In the genomic region with DNA sequence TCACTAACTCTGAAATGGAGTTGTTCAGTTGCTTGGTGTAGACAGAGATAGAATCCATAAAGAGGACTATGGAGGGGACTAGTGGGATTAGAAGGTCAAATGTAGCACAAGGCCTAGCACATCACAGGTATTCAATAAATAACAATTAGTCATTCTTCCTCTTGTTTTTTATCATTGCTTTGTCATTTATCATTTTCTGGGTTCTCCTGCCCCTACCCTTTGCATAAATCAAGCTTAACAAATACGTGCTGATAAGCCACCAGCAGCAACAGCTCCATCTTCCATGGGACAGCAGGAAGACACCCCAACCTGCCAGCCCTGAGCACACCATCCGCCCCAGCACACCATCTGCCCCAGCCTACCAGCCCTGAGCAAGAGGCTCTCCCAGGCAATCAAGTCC, we compare ENCODE assay signal across 26 cellular contexts. TPM values are rescaled to one million over a fixed set of nuclear protein-coding genes. Genes with fewer than 3 reads are reported as not detected.
DNase-seq lines count a peak whose midpoint lies in the region; ATAC-seq and TF ChIP-seq lines count a peak whose summit lies in the region.
"Had no signal": no experiment of that assay in that cellular context is flagged by ENCODE, and none has a peak within 500 bp of the region (broad histone marks: within the 10 kb centered on the region; RNA-seq: fewer than 3 reads in every experiment).

No MANE protein-coding gene starts in this region.

- TF ChIP-seq CTCF in AG04450 (IDR thresholded peaks at IDR 0.05; ENCODE audit: low read depth, low read length) = no peak
- TF ChIP-seq CTCF in IMR-90 (conservative IDR thresholded peaks at IDR 0.05; ENCODE audit: low read depth, low read length) = no peak
- TF ChIP-seq CTCF in WERI-Rb-1 (IDR thresholded peaks at IDR 0.05; ENCODE audit: low read depth, low read length) = no peak
- TF ChIP-seq CTCF in glutamatergic neuron (IDR thresholded peaks at IDR 0.05; ENCODE audit: partially characterized antibody, unreplicated experiment) = no peak

- 0 out of 2 replicates have a peak overlapping the region, but pooled peaks have one; percentile 24 for H3K56ac ChIP-seq in IMR-90 (ENCODE audit: extremely low read depth, insufficient read depth, low read length)

- peaks cover 5% of the 10 kb centered on the region for H3K9me3 Mint-ChIP-seq in glutamatergic neuron (ENCODE audit: unreplicated experiment)
- H3K9me3 Mint-ChIP-seq: activated CD4-positive, alpha-beta T cell treated with anti-CD3 and anti-CD28 coated beads, Interleukin-2, amount 10 ng/mL, durations not matched to agents 7 days and 5 days; activated T-cell treated with anti-CD3 and anti-CD28 coated beads, Interleukin-2, amount 50 U/mL, for 24 hours; nephron progenitor cell; stimulated activated naive B cell treated with anti-CD40 and anti-IgM and Interleukin-4, amounts not matched to agents 10 μg/mL and 1 μg/mL and 100 μg/mL, for 72 hours; T-helper 2 cell treated with Interferon-gamma antibody and Interleukin-4, amounts not matched to agents 5 μg/mL and 100 μg/mL, for 36 hours had no signal

- CTCF ChIA-PET in AG04450 (lab: Charles Lee) = no interaction called here
- CTCF ChIA-PET in IMR-90 (lab: Yijun Ruan, JAX) = no interaction called here

- H3K9ac ChIP-seq in IMR-90 (ENCODE audit: low read depth, low read length) = no peak overlapping the region
- H3K9ac ChIP-seq: parathyroid adenoma had no signal

- H2BK120ac ChIP-seq in IMR-90 (ENCODE audit: low read depth, low read length) = peak overlapping the region; percentile 83

- peak overlapping the region; percentile 67 for H3K23ac ChIP-seq in IMR-90 (ENCODE audit: low read depth, low read length)

- BruUV-seq in IMR-90 (replicated peaks; lab: Mats Ljungman, UMichigan) = no TSS peak

- peaks cover 29% of the 10 kb centered on the region; the same call in 1 of the 2 replicates for H4K20me1 ChIP-seq in IMR-90 (ENCODE audit: insufficient read depth, low read length)

- peak overlapping the region; percentile 69 for H3K18ac ChIP-seq in IMR-90 (ENCODE audit: low read depth, low read length)

- peak overlapping the region; percentile 69 for H3K4me3 Mint-ChIP-seq in glutamatergic neuron (ENCODE audit: unreplicated experiment)
- H3K4me3 Mint-ChIP-seq: activated CD4-positive, alpha-beta T cell treated with anti-CD3 and anti-CD28 coated beads, Interleukin-2, amount 10 ng/mL, durations not matched to agents 7 days and 5 days; activated T-cell treated with anti-CD3 and anti-CD28 coated beads, Interleukin-2, amount 50 U/mL, for 24 hours; nephron progenitor cell; stimulated activated naive B cell treated with anti-CD40 and anti-IgM and Interleukin-4, amounts not matched to agents 10 μg/mL and 1 μg/mL and 100 μg/mL, for 72 hours; T-helper 2 cell treated with Interferon-gamma antibody and Interleukin-4, amounts not matched to agents 5 μg/mL and 100 μg/mL, for 36 hours had no signal

- peaks cover 47% of the 10 kb centered on the region for H3K4me1 Mint-ChIP-seq in glutamatergic neuron (ENCODE audit: low read depth, unreplicated experiment)
- H3K4me1 Mint-ChIP-seq: activated CD4-positive, alpha-beta T cell treated with anti-CD3 and anti-CD28 coated beads, Interleukin-2, amount 10 ng/mL, durations not matched to agents 7 days and 5 days had no signal

- H3K27ac ChIP-seq in AG04450 (ENCODE audit: low read depth, low read length) = peak overlapping the region; percentile 25
- peak overlapping the region; percentile 67 for H3K27ac ChIP-seq in IMR-90 (ENCODE audit: insufficient read depth, low read length)
- H3K27ac ChIP-seq in WERI-Rb-1 = peak overlapping the region; percentile 76
- H3K27ac ChIP-seq: body of pancreas, C4-2B, parathyroid adenoma had no signal

- H3K36me3 Mint-ChIP-seq in glutamatergic neuron (ENCODE audit: unreplicated experiment) = no peaks in the 10 kb centered on the region
- H3K36me3 Mint-ChIP-seq: stimulated activated naive B cell treated with anti-CD40 and anti-IgM and Interleukin-4, amounts not matched to agents 10 μg/mL and 1 μg/mL and 100 μg/mL, for 72 hours had no signal

- H2BK5ac ChIP-seq in IMR-90 (ENCODE audit: low read depth, low read length, poor library complexity, severe bottlenecking) = peak overlapping the region; percentile 96

- TF ChIP-seq POLR2A in IMR-90 (IDR thresholded peaks at IDR 0.05; ENCODE audit: low read depth, low read length) = no peak

- H3K4me3 ChIP-seq in AG04450 (ENCODE audit: low read depth, low read length) (no peak overlapping the region), IMR-90 (ENCODE audit: insufficient read depth, low read depth, low read length) (no peak overlapping the region), WERI-Rb-1 (ENCODE audit: low read depth, low read length) (no peak overlapping the region)
- H3K4me3 ChIP-seq: body of pancreas, mucosa of descending colon had no signal

- H3K36me3 ChIP-seq in IMR-90 (ENCODE audit: control insufficient read depth, insufficient read depth, low read length) (peaks cover 3% of the 10 kb centered on the region; the same call in 1 of the 2 replicates), WERI-Rb-1 (peaks cover 11% of the 10 kb centered on the region)

- ATAC-seq in IMR-90 (ENCODE audit: low read depth) = no peak
- ATAC-seq in left cardiac atrium = no peak
- no peak for ATAC-seq in GM21825 (IDR thresholded peaks at IDR 0.05; ENCODE audit: unreplicated experiment)
- ATAC-seq: body of pancreas; mucosa of descending colon; right cardiac atrium; SK-N-SH treated with all-trans-retinoic acid at 6 μM for 48 hours; stimulated activated naive B cell treated with anti-CD40 and anti-IgM and Interleukin-4, amounts not matched to agents 10 μg/mL and 1 μg/mL and 100 μg/mL, for 72 hours had no signal

- no CpG with 5 or more reads among the region's 2 CpGs for WGBS in IMR-90 (ENCODE audit: extremely low coverage in 2 of 2, insufficient read length in 1 of 2), 2 experiments

- in situ Hi-C loops in IMR-90 (cut with MboI; ENCODE audit: low sequenced_read_pairs) = no loop called here

- dilution Hi-C loops in IMR-90 (cut with HindIII; ENCODE audit: low sequenced_read_pairs, unreplicated experiment) = no loop called here

- peaks cover 7 to 80% of the 10 kb centered on the region in 2 experiments for H3K79me1 ChIP-seq in IMR-90 (ENCODE audit: low read depth in 1 of 2, low read length in 2 of 2)

- no peak overlapping the region for H2AFZ ChIP-seq in IMR-90 (replicated peaks; ENCODE audit: low read length, poor library complexity)
- H2AFZ ChIP-seq: parathyroid adenoma had no signal

- peak overlapping the region; percentile 71 for H4K5ac ChIP-seq in IMR-90 (ENCODE audit: low read depth, low read length)

- POLR2A ChIA-PET in AG04450 (lab: Yijun Ruan, JAX) (no interaction called here), IMR-90 (lab: Charles Lee; ENCODE audit: unreplicated experiment) (interaction anchor here (0.5 kb wide), 1 partner anchor 130 kb away, joined by 5 read pairs; no protein-coding TSS in a partner anchor)

- H3K27ac Mint-ChIP-seq in glutamatergic neuron (ENCODE audit: unreplicated experiment) = peak overlapping the region; percentile 95
- H3K27ac Mint-ChIP-seq: activated CD4-positive, alpha-beta T cell treated with anti-CD3 and anti-CD28 coated beads, Interleukin-2, amount 10 ng/mL, durations not matched to agents 7 days and 5 days; activated T-cell treated with anti-CD3 and anti-CD28 coated beads, Interleukin-2, amount 50 U/mL, for 24 hours; stimulated activated naive B cell treated with anti-CD40 and anti-IgM and Interleukin-4, amounts not matched to agents 10 μg/mL and 1 μg/mL and 100 μg/mL, for 72 hours; T-helper 2 cell treated with Interferon-gamma antibody and Interleukin-4, amounts not matched to agents 5 μg/mL and 100 μg/mL, for 36 hours had no signal

- peak overlapping the region; percentile 80 for H4K91ac ChIP-seq in IMR-90 (ENCODE audit: insufficient read depth, low read depth, low read length)

- H2BK15ac ChIP-seq in IMR-90 (ENCODE audit: low read depth, low read length) = peak overlapping the region; percentile 93; the same call in 1 of the 3 replicates

- no peak for TF ChIP-seq RAD21 in IMR-90 (IDR thresholded peaks at IDR 0.05; ENCODE audit: low read length)

- H4K8ac ChIP-seq in IMR-90 (ENCODE audit: low read depth in 2 of 2, low read length in 2 of 2) = peak overlapping the region; percentile 63 to 94; a peak in 3 of 4 replicates

- H2AK5ac ChIP-seq in IMR-90 (ENCODE audit: low read depth, low read length) = peak overlapping the region; percentile 97

- no peak overlapping the region for H3K4me2 ChIP-seq in IMR-90 (ENCODE audit: low read depth, low read length)

- H2AK9ac ChIP-seq in IMR-90 (replicated peaks; ENCODE audit: low read depth, low read length, poor library complexity) = no peak overlapping the region

- H3K27me3 ChIP-seq in AG04450 (ENCODE audit: control insufficient read depth, insufficient read depth, low read length) (no peaks in the 10 kb centered on the region), IMR-90 (ENCODE audit: control insufficient read depth, insufficient read depth, low read length) (no peaks in the 10 kb centered on the region), WERI-Rb-1 (ENCODE audit: insufficient read depth, low read depth, severe bottlenecking) (no peaks in the 10 kb centered on the region)
- H3K27me3 ChIP-seq: body of pancreas had no signal

- peak overlapping the region; percentile 6; the same call in 1 of the 2 replicates for H2BK20ac ChIP-seq in IMR-90 (ENCODE audit: low read depth, low read length)

- no peaks in the 10 kb centered on the region; the same call in 1 of the 2 replicates for H3K9me3 ChIP-seq in AG04450 (ENCODE audit: control insufficient read depth, insufficient read depth, low read length)
- no peaks in the 10 kb centered on the region for H3K9me3 ChIP-seq in IMR-90 (ENCODE audit: control insufficient read depth, insufficient read depth, low read length)
- H3K9me3 ChIP-seq in WERI-Rb-1 (ENCODE audit: severe bottlenecking) = no peaks in the 10 kb centered on the region
- H3K9me3 ChIP-seq: body of pancreas, mucosa of descending colon had no signal

- intact Hi-C loops in IMR-90 (cut with micrococcal nuclease) (no loop called here), left cardiac atrium (cut with DNase I) (no loop called here)

- peaks cover 36% of the 10 kb centered on the region for H3K9me1 ChIP-seq in IMR-90 (ENCODE audit: insufficient read depth, low read length)

- peak overlapping the region; percentile 88 for H3K4ac ChIP-seq in IMR-90 (ENCODE audit: low read depth, low read length)

- H3K14ac ChIP-seq in IMR-90 (replicated peaks; ENCODE audit: low read depth, low read length) = peak overlapping the region; percentile 58

- H3K4me1 ChIP-seq in IMR-90 (ENCODE audit: control insufficient read depth, insufficient read depth, low read length) = peaks cover 54% of the 10 kb centered on the region

- H3K27me3 Mint-ChIP-seq in glutamatergic neuron (ENCODE audit: unreplicated experiment) = peaks cover 7% of the 10 kb centered on the region
- H3K27me3 Mint-ChIP-seq: activated CD4-positive, alpha-beta T cell treated with anti-CD3 and anti-CD28 coated beads, Interleukin-2, amount 10 ng/mL, durations not matched to agents 7 days and 5 days; activated T-cell treated with anti-CD3 and anti-CD28 coated beads, Interleukin-2, amount 50 U/mL, for 24 hours; stimulated activated naive B cell treated with anti-CD40 and anti-IgM and Interleukin-4, amounts not matched to agents 10 μg/mL and 1 μg/mL and 100 μg/mL, for 72 hours had no signal

- DNase-seq in AG04450 (ENCODE audit: low read depth, low spot score) (no peak), IMR-90 (no peak), WERI-Rb-1 (peak; percentile 63), glutamatergic neuron (no peak), AG20443 (ENCODE audit: low spot score) (no peak), NCI-H187 treated with DMSO at 0.1 percent for 48 hours (lab: John Stamatoyannopoulos, UW) (no peak), left cardiac atrium (no peak)
- DNase-seq: activated CD4-positive, alpha-beta T cell treated with anti-CD3 and anti-CD28 coated beads, Interleukin-2, amount 10 ng/mL, durations not matched to agents 7 days and 5 days; activated T-cell treated with anti-CD3 and anti-CD28 coated beads, Interleukin-2, amount 50 U/mL, for 24 hours; body of pancreas; Calu3; head of caudate nucleus; mucosa of descending colon; NCI-H1105 treated with DMSO at 0.1 percent for 48 hours; NCI-H2029; NCI-H526 treated with DMSO at 0.1 percent for 48 hours; nephron progenitor cell; right cardiac atrium; stimulated activated CD4-positive, alpha-beta T cell treated with anti-CD3 and anti-CD28 coated beads, Interleukin-12 subunit alpha, Interleukin-12 subunit beta, amount 100 ng/mL, for 4 hours; stimulated activated CD4-positive, alpha-beta T cell treated with anti-CD3 and anti-CD28 coated beads, Interleukin-4, amount 100 ng/mL, for 4 hours; stimulated activated naive B cell treated with anti-CD40 and anti-IgM and Interleukin-4, amounts not matched to agents 10 μg/mL and 1 μg/mL and 100 μg/mL, for 72 hours had no signal

RNA-seq across cellular contexts. Expression of gene TRAM2, which starts 23.1 kb away (rescaled TPM):
- polyA plus RNA-seq in AG04450 (2011; rRNA removed) (134 and 152 TPM in 2 replicates), IMR-90 (2012; rRNA removed) (94.2 and 95.7 TPM in 2 replicates)
- 164 and 174 TPM in 2 replicates for polyA minus RNA-seq in AG04450 (2011; rRNA and poly(A)+ RNA removed)
- total RNA-seq in IMR-90 (2012; rRNA removed) (77.2 and 81.1 TPM in 2 replicates), glutamatergic neuron (ENCODE audit: unreplicated experiment) (16.2 TPM), left cardiac atrium (10 to 100 TPM; 14.1 to 19.2 TPM)
- 51.8 and 52.7 TPM in 2 replicates for polyA plus RNA-seq in IMR-90 (2012; cell fraction: cytosol; rRNA removed)
- 86.8 and 207 TPM in 2 replicates for polyA plus RNA-seq in IMR-90 (2012; cell fraction: nucleus; rRNA removed; ENCODE audit: low replicate concordance)

Comparison
In these comparisons a context has a peak if more than half of its experiments do, and no peak if none do; other contexts are left out.
1. H3K27ac ChIP-seq: peak in every context shown above with its lines; median percentile 76 in WERI-Rb-1; 67 in IMR-90; 25 in AG04450.